17 cellular contexts compared by ENCODE assay signal in the genomic region with DNA sequence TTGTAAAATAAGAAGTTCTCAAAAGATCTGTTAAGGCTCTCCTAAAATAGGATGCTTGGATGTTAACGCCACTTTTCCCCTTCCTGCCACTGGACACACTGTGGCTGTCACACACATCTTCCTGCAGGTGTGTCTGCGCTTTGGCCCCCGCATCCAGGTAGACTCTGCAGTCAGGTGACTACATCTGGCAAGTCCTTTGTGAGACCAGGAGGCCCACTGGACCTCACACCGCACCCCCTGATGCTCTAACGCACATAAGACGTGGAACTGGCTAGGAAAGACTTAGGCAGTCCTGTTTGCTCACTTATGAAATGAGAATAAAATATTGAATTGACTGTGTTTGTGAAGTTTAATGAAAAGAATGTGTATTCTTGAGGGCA.
DNase-seq lines count a peak whose midpoint lies in the region; ATAC-seq and TF ChIP-seq lines count a peak whose summit lies in the region.
"Had no signal": no experiment of that assay in that cellular context is flagged by ENCODE, and none has a peak within 500 bp of the region (broad histone marks: within the 10 kb centered on the region; RNA-seq: fewer than 3 reads in every experiment).

No MANE protein-coding gene starts in this region.

- H3K4me1 ChIP-seq in A673 (ENCODE audit: insufficient read depth, low read length, poor library complexity, severe bottlenecking) = peaks cover 21% of the 10 kb centered on the region

- H3K27me3 Mint-ChIP-seq in nephron (ENCODE audit: low read depth) = peaks cover 21% of the 10 kb centered on the region
- H3K27me3 Mint-ChIP-seq: CD4-positive, alpha-beta memory T cell had no signal

- no peak for ATAC-seq in omental fat pad (ENCODE audit: low FRiP score)
- ATAC-seq: GM23338 had no signal

- no peaks in the 10 kb centered on the region for H3K27me3 ChIP-seq in A673 (replicated peaks; ENCODE audit: insufficient read depth, low read depth, low read length, poor library complexity)

- DNase-seq in A673 (ENCODE audit: low spot score) (no peak), SK-N-MC (ENCODE audit: low read depth, low spot score) (no peak), posterior vena cava (ENCODE audit: low spot score) (peak; percentile 23), NCI-H748 (lab: John Stamatoyannopoulos, UW; ENCODE audit: unreplicated experiment) (no peak), NCI-H524 treated with DMSO at 0.1 percent for 48 hours (lab: John Stamatoyannopoulos, UW) (no peak), NCI-H526 treated with DMSO at 0.1 percent for 48 hours (lab: John Stamatoyannopoulos, UW) (no peak), omental fat pad (ENCODE audit: low spot score) (no peak)
- DNase-seq: AML-193; C1 segment of cervical spinal cord; CD4-positive, alpha-beta memory T cell; DMS79 treated with DMSO at 0.1 percent for 48 hours; EL; H7 had no signal

- TF ChIP-seq CTCF in A673 (conservative IDR thresholded peaks at IDR 0.05; ENCODE audit: low read depth, low read length) = no peak
- no peak for TF ChIP-seq CTCF in nephron (IDR thresholded peaks at IDR 0.05; ENCODE audit: unreplicated experiment in 3 of 3)
- TF ChIP-seq CTCF in omental fat pad (IDR thresholded peaks at IDR 0.05) = no peak

- no TSS peak for BruUV-seq in A673 (replicated peaks; lab: Mats Ljungman, UMichigan)

- peak overlapping the region in 2 of 3 experiments; percentile 22 to 35 for H3K27ac Mint-ChIP-seq in nephron
- H3K27ac Mint-ChIP-seq: CD4-positive, alpha-beta memory T cell; GM23338 had no signal

- POLR2A ChIA-PET in A673 (lab: Charles Lee; ENCODE audit: low non-redundant PET) = no interaction called here

- no peak overlapping the region for H3K9ac ChIP-seq in SK-N-MC (ENCODE audit: insufficient read length)

- CTCF ChIA-PET in A673 (lab: Charles Lee) = no interaction called here

- H3K9me3 ChIP-seq in A673 (ENCODE audit: low read depth, low read length, poor library complexity, severe bottlenecking) (no peaks in the 10 kb centered on the region), SK-N-MC (ENCODE audit: low read depth, low read length) (no peaks in the 10 kb centered on the region)

- H3K4me3 ChIP-seq in A673 (ENCODE audit: low read depth, low read length, poor library complexity, severe bottlenecking) (no peak overlapping the region), SK-N-MC (0 out of 2 replicates have a peak overlapping the region, but pooled peaks have one; percentile 36)
- H3K4me3 ChIP-seq: GM23338 had no signal

- no peaks in the 10 kb centered on the region for H3K36me3 Mint-ChIP-seq in nephron (ENCODE audit: low read depth)
- H3K36me3 Mint-ChIP-seq: CD4-positive, alpha-beta memory T cell had no signal

- no peak overlapping the region for H3K4me3 Mint-ChIP-seq in nephron
- H3K4me3 Mint-ChIP-seq: CD4-positive, alpha-beta memory T cell; GM23338 had no signal

- peaks cover 36% of the 10 kb centered on the region for H3K4me1 Mint-ChIP-seq in nephron
- H3K4me1 Mint-ChIP-seq: CD4-positive, alpha-beta memory T cell had no signal

- H3K9me3 Mint-ChIP-seq in nephron = no peaks in the 10 kb centered on the region
- H3K9me3 Mint-ChIP-seq: GM23338 had no signal

- H3K36me3 ChIP-seq in A673 (ENCODE audit: insufficient read depth, low read length, poor library complexity, severe bottlenecking) = no peaks in the 10 kb centered on the region
- no peaks in the 10 kb centered on the region for H3K36me3 ChIP-seq in SK-N-MC (ENCODE audit: insufficient read depth, low read length)

- intact Hi-C loops in A673 (cut with micrococcal nuclease; ENCODE audit: unreplicated experiment) (loop anchor here (5.0 kb wide), 1 partner anchor 60 kb away; no protein-coding TSS in a partner anchor), posterior vena cava (cut with DNase I) (loop anchor here in 1 of 2 donors (10.0 kb wide), 1 partner anchor 217 kb away; no protein-coding TSS in a partner anchor)

- H3K27ac ChIP-seq in A673 (ENCODE audit: low read depth, low read length, poor library complexity, severe bottlenecking) = peak overlapping the region; percentile 62
- no peak overlapping the region for H3K27ac ChIP-seq in SK-N-MC
- H3K27ac ChIP-seq: 22Rv1, HL-60 had no signal
